31 cellular contexts compared by ENCODE assay signal in the genomic region with DNA sequence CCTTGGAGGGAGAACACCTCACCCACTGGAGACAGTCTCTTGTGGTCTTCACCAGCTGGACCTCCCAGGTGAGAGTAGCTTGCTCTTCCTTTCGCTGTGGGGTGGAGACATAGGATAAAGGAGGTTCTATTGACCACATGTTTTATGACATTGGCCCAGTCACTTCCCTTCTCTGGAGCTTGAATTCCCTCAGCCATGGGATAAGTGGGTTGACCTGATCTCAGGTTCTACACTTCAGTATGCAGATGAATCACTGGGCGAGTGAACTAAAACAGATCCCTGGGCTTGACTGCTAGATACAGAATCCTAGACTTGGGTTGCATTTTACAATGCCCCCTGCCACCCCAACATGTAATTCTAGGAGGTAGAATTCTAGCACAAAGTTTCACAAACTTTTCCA. TPM values are rescaled to one million over a fixed set of nuclear protein-coding genes. Genes with fewer than 3 reads are reported as not detected.
DNase-seq lines count a peak whose midpoint lies in the region; FAIRE-seq and TF ChIP-seq lines count a peak whose summit lies in the region.
"Had no signal": no experiment of that assay in that cellular context is flagged by ENCODE, and none has a peak within 500 bp of the region (broad histone marks: within the 10 kb centered on the region; RNA-seq: fewer than 3 reads in every experiment).

No MANE protein-coding gene starts in this region.

- peaks cover 2% of the 10 kb centered on the region for H3K27me3 Mint-ChIP-seq in HFFc6 (ENCODE audit: insufficient read depth)

- no peak overlapping the region for H3K4me3 Mint-ChIP-seq in HFFc6
- H3K4me3 Mint-ChIP-seq: activated naive CD8-positive, alpha-beta T cell treated with anti-CD3 and anti-CD28 coated beads, Interleukin-2, amount 10 ng/mL, durations not matched to agents 7 days and 5 days; CD4-positive, CD25-positive, alpha-beta regulatory T cell; immature natural killer cell; natural killer cell treated with Interleukin-12 subunit alpha and Interleukin-12 subunit beta and Interleukin-15 and Interleukin-18, amount 100 ng/mL, for 72 hours had no signal

- no peaks in the 10 kb centered on the region for H3K79me2 ChIP-seq in Karpas-422 (ENCODE audit: low read length)

- peaks cover 91% of the 10 kb centered on the region for H3K4me1 Mint-ChIP-seq in HFFc6 (ENCODE audit: low read depth)
- H3K4me1 Mint-ChIP-seq: activated naive CD8-positive, alpha-beta T cell treated with anti-CD3 and anti-CD28 coated beads, Interleukin-2, amount 10 ng/mL, durations not matched to agents 7 days and 5 days; CD4-positive, CD25-positive, alpha-beta regulatory T cell; immature natural killer cell had no signal

- no peaks in the 10 kb centered on the region for H3K9me3 Mint-ChIP-seq in HFFc6
- H3K9me3 Mint-ChIP-seq: activated naive CD8-positive, alpha-beta T cell treated with anti-CD3 and anti-CD28 coated beads, Interleukin-2, amount 10 ng/mL, durations not matched to agents 7 days and 5 days; immature natural killer cell; natural killer cell treated with Interleukin-12 subunit alpha and Interleukin-12 subunit beta and Interleukin-15 and Interleukin-18, amount 100 ng/mL, for 72 hours had no signal

- peaks cover 10% of the 10 kb centered on the region for H3K36me3 Mint-ChIP-seq in HFFc6 (ENCODE audit: low read depth)
- H3K36me3 Mint-ChIP-seq: activated naive CD8-positive, alpha-beta T cell treated with anti-CD3 and anti-CD28 coated beads, Interleukin-2, amount 10 ng/mL, durations not matched to agents 7 days and 5 days; CD4-positive, CD25-positive, alpha-beta regulatory T cell; immature natural killer cell; natural killer cell treated with Interleukin-12 subunit alpha and Interleukin-12 subunit beta and Interleukin-15 and Interleukin-18, amount 100 ng/mL, for 72 hours had no signal

- H3K4me3 ChIP-seq in tibial artery (no peak overlapping the region), Karpas-422 (ENCODE audit: low read length) (no peak overlapping the region)
- H3K4me3 ChIP-seq: dorsolateral prefrontal cortex, ovary had no signal

- peak overlapping the region; percentile 86 for H3K27ac ChIP-seq in tibial artery
- H3K27ac ChIP-seq in Karpas-422 (ENCODE audit: low read length), result no peak overlapping the region
- H3K27ac ChIP-seq: dorsolateral prefrontal cortex, ovary, VCaP had no signal

- no peak overlapping the region for H3K4me2 ChIP-seq in Karpas-422 (ENCODE audit: low read depth, low read length, poor library complexity, severe bottlenecking)

- H3K27ac Mint-ChIP-seq in HFFc6, result peak overlapping the region; percentile 99
- H3K27ac Mint-ChIP-seq: activated naive CD8-positive, alpha-beta T cell treated with anti-CD3 and anti-CD28 coated beads, Interleukin-2, amount 10 ng/mL, durations not matched to agents 7 days and 5 days; CD4-positive, CD25-positive, alpha-beta regulatory T cell; immature natural killer cell; natural killer cell treated with Interleukin-12 subunit alpha and Interleukin-12 subunit beta and Interleukin-15 and Interleukin-18, amount 100 ng/mL, for 72 hours had no signal

- H3K9me2 ChIP-seq in Karpas-422 (replicated peaks; ENCODE audit: insufficient read depth, low read length), result no peaks in the 10 kb centered on the region

- DNase-seq in HFFc6, result no peak
- peak; percentile 60 for DNase-seq in RCC 7860 (ENCODE audit: low spot score)
- peak; percentile 85 for DNase-seq in islet precursor cell
- no peak for DNase-seq in tibial artery
- no peak for DNase-seq in Karpas-422
- no peak for DNase-seq in DMS79 (lab: John Stamatoyannopoulos, UW)
- DNase-seq in NCI-H2107 (lab: John Stamatoyannopoulos, UW), result no peak
- DNase-seq: activated CD4-positive, alpha-beta T cell treated with anti-CD3 and anti-CD28 coated beads for 48 hours; activated CD8-positive, alpha-beta memory T cell treated with anti-CD3 and anti-CD28 coated beads for 24 hours; activated effector memory CD4-positive, alpha-beta T cell treated with anti-CD3 and anti-CD28 coated beads, Interleukin-2, amount 50 U/mL, for 16 hours; activated naive CD8-positive, alpha-beta T cell treated with anti-CD3 and anti-CD28 coated beads, Interleukin-2, amount 10 ng/mL, durations not matched to agents 7 days and 5 days; CD4-positive, CD25-positive, alpha-beta regulatory T cell; cerebellar nuclear complex; DMS 273 treated with DMSO at 0.1 percent for 48 hours; dorsolateral prefrontal cortex; GF-D8; hypothalamus; immature natural killer cell; left ventricle myocardium superior; MM.1S; NCI-H1417 treated with DMSO at 0.1 percent for 48 hours; NCI-H2081; NCI-H345; NCI-H774; ovary; stimulated activated CD4-positive, alpha-beta T cell treated with anti-CD3 and anti-CD28 coated beads, Interleukin-12 subunit alpha, Interleukin-12 subunit beta, amount 100 ng/mL, for 4 hours; stimulated activated CD4-positive, alpha-beta T cell treated with anti-CD3 and anti-CD28 coated beads, Interleukin-4, amount 100 ng/mL, for 1 hour; substantia nigra; T-helper 9 cell had no signal

- H3K9me3 ChIP-seq in tibial artery (no peaks in the 10 kb centered on the region), Karpas-422 (ENCODE audit: low read length) (no peaks in the 10 kb centered on the region)
- H3K9me3 ChIP-seq: ovary had no signal

- H3K27me3 ChIP-seq in tibial artery, result no peaks in the 10 kb centered on the region
- H3K27me3 ChIP-seq in Karpas-422 (ENCODE audit: low read length), result 0 out of 2 replicates have a peak, but pooled peaks cover 3% of the 10 kb centered on the region
- H3K27me3 ChIP-seq: dorsolateral prefrontal cortex, ovary had no signal

- H3K4me1 ChIP-seq in tibial artery, result peaks cover 0 to 59% (median 41%) of the 10 kb centered on the region in 4 donors
- H3K4me1 ChIP-seq in Karpas-422 (ENCODE audit: low read length), result no peaks in the 10 kb centered on the region

- H3K36me3 ChIP-seq in tibial artery, result no peaks in the 10 kb centered on the region
- no peaks in the 10 kb centered on the region for H3K36me3 ChIP-seq in Karpas-422 (ENCODE audit: insufficient read depth, low read length)
- H3K36me3 ChIP-seq: ovary had no signal

- H2AFZ ChIP-seq in Karpas-422 (ENCODE audit: low read length), result no peak overlapping the region

- no peak for TF ChIP-seq CTCF in HFFc6 (IDR thresholded peaks at IDR 0.05)
- no peak for TF ChIP-seq CTCF in tibial artery (IDR thresholded peaks at IDR 0.05)

- H4K20me1 ChIP-seq in Karpas-422 (ENCODE audit: insufficient read depth, low read depth, low read length), result no peaks in the 10 kb centered on the region

- intact Hi-C loops in tibial artery (cut with DNase I; ENCODE audit: low total_unique reads), result loop anchor here (10.0 kb wide), 1 partner anchor 71 kb away; the partner anchor contains the start of gene ME3

- FAIRE-seq in RCC 7860 (lab: Jason Lieb, UNC), result no peak

- H3K9ac ChIP-seq in Karpas-422 (ENCODE audit: low read length), result no peak overlapping the region

RNA-seq across cellular contexts. Expression of gene PRSS23, which starts 54.8 kb away (rescaled TPM):
- 100 to 1,000 TPM; 192 to 356 (median 243) TPM for total RNA-seq in HFFc6 (2021; fragmentation: NEBNext Ultra II Directional; extraction: Animal tissue kit (Norgen Biotek cat#: 25700))
- not detected in 2 replicates for total RNA-seq in Karpas-422 (2014; rRNA removed; shearing (Covaris generic); ENCODE audit: low replicate concordance)
- total RNA-seq: CD4-positive, CD25-positive, alpha-beta regulatory T cell had no signal

Comparison
In these comparisons a context has a peak if more than half of its experiments do, and no peak if none do; other contexts are left out.
1. DNase-seq: peak in RCC 7860 (single experiment) and islet precursor cell (single experiment); none in HFFc6 (single experiment), tibial artery (0 of 2), Karpas-422 (single experiment), DMS79 (single experiment) and NCI-H2107 (single experiment).
2. RNA of gene PRSS23, which starts 54.8 kb away (total RNA-seq): 192 to 356 TPM in HFFc6; not detected in Karpas-422; every median in the first group is over 100 times any median in the second.